1 cellular context compared by ENCODE assay signal in genomic region chr16:89042711-89043551, GRCh38.
TF ChIP-seq lines count a peak whose summit lies in the region.

No MANE protein-coding gene starts in this region.

TF ChIP-seq in H1, 55 proteins besides CTCF, POLR2A, EP300 and RAD21:
- TF ChIP-seq CTBP2 (IDR thresholded peaks at IDR 0.05; ENCODE audit: borderline replicate concordance, insufficient read depth, insufficient read length, low read length): no peak
- no peak for TF ChIP-seq RFX5 (IDR thresholded peaks at IDR 0.05; ENCODE audit: borderline replicate concordance, low read depth, low read length)
- no peak for TF ChIP-seq EZH2 (IDR thresholded peaks at IDR 0.05; ENCODE audit: low read depth, low read length, severe bottlenecking)
- no peak for TF ChIP-seq POU5F1 (IDR thresholded peaks at IDR 0.05; ENCODE audit: low read depth, low read length)
- TF ChIP-seq JUND (IDR thresholded peaks at IDR 0.05; ENCODE audit: low read length): no peak
- TF ChIP-seq BRCA1 (IDR thresholded peaks at IDR 0.05; ENCODE audit: low read depth, low read length): no peak
- TF ChIP-seq, protein P1, sequence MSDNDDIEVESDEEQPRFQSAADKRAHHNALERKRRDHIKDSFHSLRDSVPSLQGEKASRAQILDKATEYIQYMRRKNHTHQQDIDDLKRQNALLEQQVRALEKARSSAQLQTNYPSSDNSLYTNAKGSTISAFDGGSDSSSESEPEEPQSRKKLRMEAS (IDR thresholded peaks at IDR 0.05): no peak
- no peak for TF ChIP-seq NRF1 (IDR thresholded peaks at IDR 0.05; ENCODE audit: low read depth, low read length)
- no peak for TF ChIP-seq PHF8 (conservative IDR thresholded peaks at IDR 0.05; ENCODE audit: low read depth, low read length)
- no peak for TF ChIP-seq YY1 (IDR thresholded peaks at IDR 0.05; ENCODE audit: low read depth, low read length)
- no peak for TF ChIP-seq JUN (IDR thresholded peaks at IDR 0.05; ENCODE audit: low read depth, low read length)
- TF ChIP-seq KDM1A (IDR thresholded peaks at IDR 0.05; ENCODE audit: borderline replicate concordance, low read length): no peak
- TF ChIP-seq SUZ12 (IDR thresholded peaks at IDR 0.05; ENCODE audit: low read length): no peak
- no peak for TF ChIP-seq BACH1 (IDR thresholded peaks at IDR 0.05; ENCODE audit: low read length)
- no peak for TF ChIP-seq HDAC2 (IDR thresholded peaks at IDR 0.05; ENCODE audit: borderline replicate concordance in 1 of 2, low read depth in 2 of 2, low read length in 2 of 2)
- no peak for TF ChIP-seq SP2 (IDR thresholded peaks at IDR 0.05; ENCODE audit: low read length)
- TF ChIP-seq HDAC6 (IDR thresholded peaks at IDR 0.05; ENCODE audit: low read depth, low read length): no peak
